In the genomic region with DNA sequence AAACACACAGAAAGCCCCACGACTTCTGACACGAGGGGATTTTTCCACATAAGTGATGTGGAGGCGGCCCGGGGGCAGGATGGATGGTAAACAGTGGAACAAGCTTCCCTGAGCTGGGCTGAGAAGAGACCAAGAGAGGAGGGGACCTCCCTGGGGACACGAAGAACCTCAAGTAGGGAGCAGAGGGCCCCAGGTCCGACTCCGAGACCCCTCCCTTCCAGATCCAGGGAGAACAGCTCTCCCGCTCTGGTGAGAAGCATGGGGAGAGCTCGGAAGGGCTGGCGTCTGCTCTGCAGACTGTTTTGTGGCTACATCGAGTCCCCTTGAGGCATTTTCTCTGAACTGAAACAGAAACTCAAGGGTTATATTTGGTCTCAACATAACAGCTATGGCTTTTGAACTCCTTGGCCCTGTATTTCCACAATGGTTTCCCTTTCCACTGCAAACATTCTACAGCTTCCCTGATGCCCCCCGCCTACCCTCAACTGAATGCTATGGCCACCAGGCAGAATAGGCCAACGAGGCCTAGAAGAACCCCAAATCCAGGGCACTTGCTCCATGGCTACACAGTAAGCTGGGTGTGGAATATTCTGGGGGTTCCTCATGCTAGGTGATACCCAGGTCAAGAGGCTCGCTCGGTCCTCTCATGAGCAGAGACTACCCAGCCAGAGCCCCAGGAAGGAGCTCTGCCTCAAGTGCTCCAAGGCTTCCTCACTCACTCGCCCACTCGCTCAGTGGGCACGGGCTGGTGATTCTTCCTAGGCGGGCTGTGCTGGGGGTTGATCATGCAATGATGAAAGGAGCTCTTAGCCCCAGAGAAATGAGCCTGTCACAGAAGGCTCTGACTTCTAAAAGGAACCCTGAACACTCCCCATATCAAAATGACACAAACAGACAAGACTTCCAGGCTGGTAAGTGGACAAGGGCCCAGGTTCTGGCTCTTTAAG, we compare ENCODE assay signal across 8 cellular contexts. TPM values are rescaled to one million over a fixed set of nuclear protein-coding genes. Genes with fewer than 3 reads are reported as not detected.
DNase-seq lines count a peak whose midpoint lies in the region; ATAC-seq lines count a peak whose summit lies in the region.

No MANE protein-coding gene starts in this region.

- CTCF ChIA-PET in activated CD4-positive, alpha-beta T cell treated with anti-CD3 and anti-CD28 coated beads for 36 hours (lab: Charles Lee) = interaction anchor here (0.6 to 3.0 kb wide), 13 partner anchors 9 to 1144 kb away, joined by 3 to 32 read pairs (median 3); no protein-coding TSS in a partner anchor
- CTCF ChIA-PET in activated CD8-positive, alpha-beta T cell treated with anti-CD3 and anti-CD28 coated beads, Interleukin-2, amount 10 ng/mL, durations not matched to agents 7 days and 5 days (lab: Charles Lee) = interaction anchor here (0.8 to 3.2 kb wide), 18 partner anchors 9 to 70 kb away, joined by 3 to 72 read pairs (median 5); a partner anchor contains a TSS

- peaks cover 82% of the 10 kb centered on the region for H3K4me1 Mint-ChIP-seq in activated CD4-positive, alpha-beta T cell treated with anti-CD3 and anti-CD28 coated beads for 36 hours
- H3K4me1 Mint-ChIP-seq in activated CD8-positive, alpha-beta T cell treated with anti-CD3 and anti-CD28 coated beads, Interleukin-2, amount 10 ng/mL, durations not matched to agents 7 days and 5 days (ENCODE audit: low read depth) = peaks cover 83% of the 10 kb centered on the region

- no peak overlapping the region for H3K27ac ChIP-seq in neuronal stem cell (replicated peaks; ENCODE audit: low read length)

- peak overlapping the region; percentile 21 for H3K18ac ChIP-seq in neuronal stem cell (ENCODE audit: low read length)

- H3K23ac ChIP-seq in neuronal stem cell (ENCODE audit: low read depth, low read length, poor library complexity) = no peak overlapping the region

- intact Hi-C loops in activated CD4-positive, alpha-beta T cell treated with anti-CD3 and anti-CD28 coated beads for 36 hours (cut with DNase I, micrococcal nuclease) = loop anchor here (2.0 kb wide), 1 partner anchor 22 kb away; no protein-coding TSS in a partner anchor

- peak; percentile 73 for ATAC-seq in activated CD4-positive, alpha-beta T cell treated with anti-CD3 and anti-CD28 coated beads for 36 hours
- ATAC-seq in HG02870 (IDR thresholded peaks at IDR 0.05; ENCODE audit: unreplicated experiment) = peak; percentile 74
- ATAC-seq in activated CD8-positive, alpha-beta T cell treated with anti-CD3 and anti-CD28 coated beads, Interleukin-2, amount 10 ng/mL, durations not matched to agents 7 days and 5 days = peak; percentile 86

- H3K9me3 ChIP-seq in neuronal stem cell (replicated peaks in 1 of 2; ENCODE audit: control insufficient read depth in 2 of 2, insufficient read depth in 1 of 2, low read depth in 1 of 2, low read length in 2 of 2) = no peaks in the 10 kb centered on the region

- POLR2A ChIA-PET in activated CD4-positive, alpha-beta T cell treated with anti-CD3 and anti-CD28 coated beads for 36 hours (lab: Charles Lee) = interaction anchor here (0.7 to 2.2 kb wide), 7 partner anchors 8 to 73 kb away, joined by 3 to 17 read pairs (median 7); no protein-coding TSS in a partner anchor
- POLR2A ChIA-PET in activated CD8-positive, alpha-beta T cell treated with anti-CD3 and anti-CD28 coated beads, Interleukin-2, amount 10 ng/mL, durations not matched to agents 7 days and 5 days (lab: Charles Lee) = interaction anchor here (0.5 to 3.5 kb wide), 14 partner anchors 9 to 95 kb away, joined by 3 to 25 read pairs (median 5); a partner anchor contains a TSS

- H2AK5ac ChIP-seq in neuronal stem cell (ENCODE audit: low read depth, low read length) = no peak overlapping the region

- peaks cover 11 to 87% of the 10 kb centered on the region in 2 donors for H3K36me3 ChIP-seq in neuronal stem cell (replicated peaks in 1 of 2; ENCODE audit: control insufficient read depth in 2 of 2, insufficient read depth in 2 of 2, low read length in 2 of 2)

- H3K27ac Mint-ChIP-seq in activated CD4-positive, alpha-beta T cell treated with anti-CD3 and anti-CD28 coated beads for 36 hours = peak overlapping the region; percentile 82
- peak overlapping the region; percentile 92 for H3K27ac Mint-ChIP-seq in activated CD8-positive, alpha-beta T cell treated with anti-CD3 and anti-CD28 coated beads, Interleukin-2, amount 10 ng/mL, durations not matched to agents 7 days and 5 days

- H2BK120ac ChIP-seq in neuronal stem cell (ENCODE audit: low read depth, low read length) = no peak overlapping the region

- no peak overlapping the region for H3K9ac ChIP-seq in neuronal stem cell (ENCODE audit: low read depth, low read length, poor library complexity)

- H3K4me3 ChIP-seq in neuronal stem cell (ENCODE audit: low read length in 2 of 2) = no peak overlapping the region

- peak overlapping the region; percentile 56 for H3K4me3 Mint-ChIP-seq in activated CD4-positive, alpha-beta T cell treated with anti-CD3 and anti-CD28 coated beads for 36 hours
- peak overlapping the region; percentile 62 for H3K4me3 Mint-ChIP-seq in activated CD8-positive, alpha-beta T cell treated with anti-CD3 and anti-CD28 coated beads, Interleukin-2, amount 10 ng/mL, durations not matched to agents 7 days and 5 days

- peak; percentile 51 for DNase-seq in activated CD4-positive, alpha-beta T cell treated with anti-CD3 and anti-CD28 coated beads for 36 hours
- no peak for DNase-seq in activated CD4-positive, alpha-beta T cell treated with anti-CD3 and anti-CD28 coated beads, Interleukin-2, amount 50 U/mL, for 1 hour
- peak; percentile 52 for DNase-seq in activated CD8-positive, alpha-beta T cell treated with anti-CD3 and anti-CD28 coated beads, Interleukin-2, amount 10 ng/mL, durations not matched to agents 7 days and 5 days
- DNase-seq in neuronal stem cell (ENCODE audit: low spot score) (no peak), HuH-7.5 (ENCODE audit: low spot score) (no peak), NCI-H2081 (lab: John Stamatoyannopoulos, UW) (no peak), NCI-H1048 (lab: John Stamatoyannopoulos, UW) (no peak)

- H2BK5ac ChIP-seq in neuronal stem cell (ENCODE audit: low read length) = no peak overlapping the region

- H2BK12ac ChIP-seq in neuronal stem cell (ENCODE audit: low read length) = no peak overlapping the region

- WGBS in neuronal stem cell (ENCODE audit: extremely low coverage in 2 of 2, insufficient read length in 2 of 2, insufficient replicate concordance in 1 of 2), 2 donors = no CpG with 5 or more reads among the region's 19 CpGs

- no peaks in the 10 kb centered on the region for H3K27me3 ChIP-seq in neuronal stem cell (ENCODE audit: control insufficient read depth in 3 of 3, insufficient read depth in 3 of 3, low read depth in 1 of 3, low read length in 3 of 3)

- H3K79me1 ChIP-seq in neuronal stem cell (ENCODE audit: low read depth, low read length) = peaks cover 3% of the 10 kb centered on the region

- no peak overlapping the region for H2AFZ ChIP-seq in neuronal stem cell (ENCODE audit: low read length)

- peaks cover 3 to 18% of the 10 kb centered on the region in 2 donors for H3K4me1 ChIP-seq in neuronal stem cell (ENCODE audit: control insufficient read depth in 2 of 2, insufficient read depth in 1 of 2, low read depth in 1 of 2, low read length in 2 of 2)

- H4K91ac ChIP-seq in neuronal stem cell (ENCODE audit: low read depth, low read length, poor library complexity) = no peak overlapping the region

- H3K36me3 Mint-ChIP-seq in activated CD4-positive, alpha-beta T cell treated with anti-CD3 and anti-CD28 coated beads for 36 hours (ENCODE audit: low read depth) = peaks cover 38% of the 10 kb centered on the region
- H3K36me3 Mint-ChIP-seq in activated CD8-positive, alpha-beta T cell treated with anti-CD3 and anti-CD28 coated beads, Interleukin-2, amount 10 ng/mL, durations not matched to agents 7 days and 5 days (ENCODE audit: low read depth) = peaks cover 60% of the 10 kb centered on the region

- H3K9me3 Mint-ChIP-seq in activated CD4-positive, alpha-beta T cell treated with anti-CD3 and anti-CD28 coated beads for 36 hours (ENCODE audit: low read depth) = no peaks in the 10 kb centered on the region
- H3K9me3 Mint-ChIP-seq in activated CD8-positive, alpha-beta T cell treated with anti-CD3 and anti-CD28 coated beads, Interleukin-2, amount 10 ng/mL, durations not matched to agents 7 days and 5 days (ENCODE audit: insufficient read depth) = no peaks in the 10 kb centered on the region

- H2BK15ac ChIP-seq in neuronal stem cell (ENCODE audit: low read length) = no peak overlapping the region

- H3K4ac ChIP-seq in neuronal stem cell (ENCODE audit: low read length) = no peak overlapping the region

- no peak overlapping the region for H3K4me2 ChIP-seq in neuronal stem cell (ENCODE audit: insufficient read depth, low read length, poor library complexity, severe bottlenecking)

- H3K27me3 Mint-ChIP-seq in activated CD4-positive, alpha-beta T cell treated with anti-CD3 and anti-CD28 coated beads for 36 hours = no peaks in the 10 kb centered on the region
- no peaks in the 10 kb centered on the region for H3K27me3 Mint-ChIP-seq in activated CD8-positive, alpha-beta T cell treated with anti-CD3 and anti-CD28 coated beads, Interleukin-2, amount 10 ng/mL, durations not matched to agents 7 days and 5 days (ENCODE audit: low read depth)

- H4K8ac ChIP-seq in neuronal stem cell (ENCODE audit: low read depth, low read length) = no peak overlapping the region

- H3K14ac ChIP-seq in neuronal stem cell (ENCODE audit: low read length) = no peak overlapping the region

RNA-seq across cellular contexts. Expression of a gene that starts 47.5 kb away (rescaled TPM):
- total RNA-seq in activated CD4-positive, alpha-beta T cell treated with anti-CD3 and anti-CD28 coated beads for 36 hours = 10 to 100 TPM; 13.3 to 13.9 TPM
- 10 to 100 TPM; 19.9 to 21.8 TPM for total RNA-seq in activated CD8-positive, alpha-beta T cell treated with anti-CD3 and anti-CD28 coated beads, Interleukin-2, amount 10 ng/mL, durations not matched to agents 7 days and 5 days
- polyA plus RNA-seq in neuronal stem cell (2013, experiment 1 of 2) = 15.1 TPM
- 15.7 TPM for polyA plus RNA-seq in neuronal stem cell (2013, experiment 2 of 2)

Comparison
In these comparisons a context has a peak if more than half of its experiments do, and no peak if none do; other contexts are left out.
1. DNase-seq: peak in activated CD4-positive, alpha-beta T cell treated with anti-CD3 and anti-CD28 coated beads for 36 hours (single experiment) and activated CD8-positive, alpha-beta T cell treated with anti-CD3 and anti-CD28 coated beads, Interleukin-2, amount 10 ng/mL, durations not matched to agents 7 days and 5 days (single experiment); none in activated CD4-positive, alpha-beta T cell treated with anti-CD3 and anti-CD28 coated beads, Interleukin-2, amount 50 U/mL, for 1 hour (single experiment), neuronal stem cell (single experiment), HuH-7.5 (single experiment), NCI-H2081 (0 of 2) and NCI-H1048 (single experiment).
2. Peak in every context shown above with its lines, with median percentiles within 50 percentile points of each other: ATAC-seq.